In genomic region chr2:108936076-108936867, GRCh38 we compare ENCODE assay signal across 13 cellular contexts. TPM values are rescaled to one million over a fixed set of nuclear protein-coding genes. Genes with fewer than 3 reads are reported as not detected.
"Had no signal": no experiment of that assay in that cellular context is flagged by ENCODE, and none has a peak within 500 bp of the region (broad histone marks: within the 10 kb centered on the region; RNA-seq: fewer than 3 reads in every experiment).

No MANE protein-coding gene starts in this region.

- DNase-seq: activated naive CD4-positive, alpha-beta T cell treated with anti-CD3 and anti-CD28 coated beads for 36 hours; cortex of kidney; left lung; mucosa of descending colon; naive B cell; pancreas; stimulated activated CD4-positive, alpha-beta T cell treated with anti-CD3 and anti-CD28 coated beads, Interleukin-4, amount 100 ng/mL, for 24 hours; transverse colon had no signal

- H3K36me3 Mint-ChIP-seq: naive B cell; stimulated activated effector memory CD8-positive, alpha-beta T cell treated with anti-CD3 and anti-CD28 coated beads, Interleukin-12 subunit alpha, Interleukin-12 subunit beta, amount 100 ng/mL, for 72 hours had no signal

- H3K4me1 ChIP-seq: left lung, pancreas had no signal

- H3K27me3 ChIP-seq: left lung, neutrophil, pancreas, transverse colon had no signal

- H3K9me3 ChIP-seq: left lung, mucosa of descending colon, neutrophil, pancreas, transverse colon had no signal

- H3K27ac ChIP-seq: left lung, neutrophil, pancreas, transverse colon had no signal

- H3K36me3 ChIP-seq: left lung, neutrophil, pancreas, transverse colon had no signal

- H3K4me3 ChIP-seq: left lung, mucosa of descending colon, pancreas, transverse colon had no signal

- ATAC-seq: activated CD4-positive, CD25-positive, alpha-beta regulatory T cell treated with anti-CD3 and anti-CD28 coated beads, Interleukin-2, amount 50 U/mL, for 24 hours; mucosa of descending colon; sciatic nerve; stimulated activated effector memory CD8-positive, alpha-beta T cell treated with anti-CD3 and anti-CD28 coated beads, Interleukin-12 subunit alpha, Interleukin-12 subunit beta, amount 100 ng/mL, for 72 hours had no signal

- H3K9me3 Mint-ChIP-seq: activated naive CD4-positive, alpha-beta T cell treated with anti-CD3 and anti-CD28 coated beads for 36 hours; naive B cell; stimulated activated effector memory CD8-positive, alpha-beta T cell treated with anti-CD3 and anti-CD28 coated beads, Interleukin-12 subunit alpha, Interleukin-12 subunit beta, amount 100 ng/mL, for 72 hours had no signal

- H3K27ac Mint-ChIP-seq: activated naive CD4-positive, alpha-beta T cell treated with anti-CD3 and anti-CD28 coated beads for 36 hours; naive B cell; stimulated activated effector memory CD8-positive, alpha-beta T cell treated with anti-CD3 and anti-CD28 coated beads, Interleukin-12 subunit alpha, Interleukin-12 subunit beta, amount 100 ng/mL, for 72 hours had no signal

- H3K4me3 Mint-ChIP-seq: activated naive CD4-positive, alpha-beta T cell treated with anti-CD3 and anti-CD28 coated beads for 36 hours; naive B cell; stimulated activated effector memory CD8-positive, alpha-beta T cell treated with anti-CD3 and anti-CD28 coated beads, Interleukin-12 subunit alpha, Interleukin-12 subunit beta, amount 100 ng/mL, for 72 hours had no signal

RNA-seq across cellular contexts. Expression of gene EDAR, which starts 52.7 kb away (rescaled TPM):
- total RNA-seq: pulmonary artery endothelial cell had no signal
